ENCODE assay signal across 18 cellular contexts in the genomic region with DNA sequence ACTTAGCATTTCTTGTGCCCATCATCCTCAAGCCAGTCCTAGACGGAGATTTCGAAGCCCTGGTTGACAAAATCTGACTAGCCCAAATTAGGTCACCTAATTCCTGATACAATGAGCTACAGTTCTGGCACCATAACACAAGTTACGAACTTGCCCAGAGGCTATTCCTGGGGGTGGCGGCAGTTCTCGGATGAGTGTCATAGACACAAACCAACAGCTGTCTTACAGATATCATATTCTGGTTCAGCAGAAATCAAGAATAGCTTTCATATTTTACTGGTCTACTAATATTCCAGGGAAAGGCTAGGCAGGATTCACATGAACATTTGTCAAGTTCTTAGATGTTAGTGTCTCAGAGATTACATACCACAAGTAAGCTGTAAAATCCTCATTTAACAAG. TPM values are rescaled to one million over a fixed set of nuclear protein-coding genes. Genes with fewer than 3 reads are reported as not detected.
A peak's percentile ranks its signal among the peaks of the same experiment; 100 is the strongest.
DNase-seq lines count a peak whose midpoint lies in the region; ATAC-seq and TF ChIP-seq lines count a peak whose summit lies in the region.
"Had no signal": no experiment of that assay in that cellular context is flagged by ENCODE, and none has a peak within 500 bp of the region (broad histone marks: within the 10 kb centered on the region; RNA-seq: fewer than 3 reads in every experiment).

No MANE protein-coding gene starts in this region.

- peaks cover 38% of the 10 kb centered on the region for H3K36me3 Mint-ChIP-seq in endodermal cell (ENCODE audit: low read depth)
- H3K36me3 Mint-ChIP-seq in WTC11 = peaks cover 35% of the 10 kb centered on the region
- peaks cover 18% of the 10 kb centered on the region for H3K36me3 Mint-ChIP-seq in activated CD8-positive, alpha-beta memory T cell treated with anti-CD3 and anti-CD28 coated beads, Interleukin-2, amount 10 ng/mL, durations not matched to agents 7 days and 5 days

- H3K4me3 ChIP-seq in endodermal cell (ENCODE audit: low read length) (no peak overlapping the region), right cardiac atrium (ENCODE audit: low read length) (no peak overlapping the region), sigmoid colon (no peak overlapping the region)
- H3K4me3 ChIP-seq: tibial artery had no signal

- H3K36me3 ChIP-seq in endodermal cell (ENCODE audit: control insufficient read depth, insufficient read depth, low read length) (peaks cover 48% of the 10 kb centered on the region), sigmoid colon (peaks cover 5 to 54% (median 22%) of the 10 kb centered on the region in 4 donors)

- CTCF ChIA-PET in WTC11 (lab: Charles Lee) = interaction anchor here (0.6 to 1.2 kb wide), 3 partner anchors 21 to 168 kb away, joined by 3 to 5 read pairs (median 5); no protein-coding TSS in a partner anchor
- CTCF ChIA-PET in activated CD8-positive, alpha-beta memory T cell treated with anti-CD3 and anti-CD28 coated beads, Interleukin-2, amount 10 ng/mL, durations not matched to agents 7 days and 5 days (lab: Charles Lee) = interaction anchor here (0.9 to 7.6 kb wide), 9 partner anchors 7 to 266 kb away, joined by 3 to 68 read pairs (median 4); partner anchors contain the start of genes ANAPC13 and CEP63

- H3K27me3 ChIP-seq in endodermal cell (ENCODE audit: control insufficient read depth, insufficient read depth, low read length, poor library complexity, severe bottlenecking) (no peaks in the 10 kb centered on the region), right cardiac atrium (ENCODE audit: control insufficient read depth, insufficient read depth) (no peaks in the 10 kb centered on the region), sigmoid colon (no peaks in the 10 kb centered on the region)
- H3K27me3 ChIP-seq: tibial artery had no signal

- POLR2A ChIA-PET in WTC11 (lab: Charles Lee) = interaction anchor here (0.6 kb wide), 1 partner anchor 332 kb away, joined by 4 read pairs; no protein-coding TSS in a partner anchor

- 95 to 100% methylated on average over 3 to 5 of the region's 5 CpGs for WGBS in endodermal cell (ENCODE audit: insufficient coverage in 1 of 2, insufficient read length in 1 of 2), 2 experiments
- 53% methylated on average over 5 of the region's 5 CpGs for WGBS in right cardiac atrium
- 93 to 96% methylated on average over 5 of the region's 5 CpGs for WGBS in sigmoid colon, 2 donors

- H3K9ac ChIP-seq in endodermal cell (ENCODE audit: extremely low read depth, low read length, poor library complexity, severe bottlenecking) = no peak overlapping the region

- no peak for TF ChIP-seq EP300 in sigmoid colon (IDR thresholded peaks at IDR 0.05)

- H3K9me3 ChIP-seq in endodermal cell (ENCODE audit: control insufficient read depth, low read length) = no peaks in the 10 kb centered on the region
- no peaks in the 10 kb centered on the region for H3K9me3 ChIP-seq in right cardiac atrium (ENCODE audit: control insufficient read depth, low read length)
- H3K9me3 ChIP-seq in sigmoid colon = no peaks in the 10 kb centered on the region
- H3K9me3 ChIP-seq: tibial artery had no signal

- DNase-seq in GM04504 (ENCODE audit: low read depth) = peak; percentile 82
- DNase-seq in endodermal cell = no peak
- DNase-seq in right cardiac atrium = peak in 1 of 3 donors; percentile 64
- DNase-seq in sigmoid colon = no peak
- DNase-seq in GM20000 (ENCODE audit: low spot score) = no peak
- DNase-seq in WTC11 (ENCODE audit: low spot score) = no peak
- no peak for DNase-seq in activated CD8-positive, alpha-beta memory T cell treated with anti-CD3 and anti-CD28 coated beads, Interleukin-2, amount 10 ng/mL, durations not matched to agents 7 days and 5 days
- DNase-seq: activated CD4-positive, CD25-positive, alpha-beta regulatory T cell; effector CD8-positive, alpha-beta T cell; glutamatergic neuron; naive thymus-derived CD4-positive, alpha-beta T cell; NCI-H2029 treated with DMSO at 0.1 percent for 48 hours; NCI-H69; retina; stimulated activated CD4-positive, alpha-beta T cell treated with anti-CD3 and anti-CD28 coated beads, Interleukin-4, amount 100 ng/mL, for 4 hours; T-helper 1 cell; tibial artery had no signal

- peaks cover 7% of the 10 kb centered on the region for H3K4me1 Mint-ChIP-seq in endodermal cell
- H3K4me1 Mint-ChIP-seq in WTC11 = 0 out of 2 replicates have a peak, but pooled peaks cover 3% of the 10 kb centered on the region
- no peaks in the 10 kb centered on the region for H3K4me1 Mint-ChIP-seq in activated CD8-positive, alpha-beta memory T cell treated with anti-CD3 and anti-CD28 coated beads, Interleukin-2, amount 10 ng/mL, durations not matched to agents 7 days and 5 days

- H3K27ac Mint-ChIP-seq in endodermal cell (peak overlapping the region; percentile 8), WTC11 (no peak overlapping the region)
- no peak overlapping the region for H3K27ac Mint-ChIP-seq in activated CD8-positive, alpha-beta memory T cell treated with anti-CD3 and anti-CD28 coated beads, Interleukin-2, amount 10 ng/mL, durations not matched to agents 7 days and 5 days

- H3K9me3 Mint-ChIP-seq in endodermal cell (no peaks in the 10 kb centered on the region), WTC11 (no peaks in the 10 kb centered on the region)
- no peaks in the 10 kb centered on the region for H3K9me3 Mint-ChIP-seq in activated CD8-positive, alpha-beta memory T cell treated with anti-CD3 and anti-CD28 coated beads, Interleukin-2, amount 10 ng/mL, durations not matched to agents 7 days and 5 days (ENCODE audit: low read depth)
- H3K9me3 Mint-ChIP-seq: naive thymus-derived CD4-positive, alpha-beta T cell had no signal

- no peak for TF ChIP-seq POLR2A in sigmoid colon (IDR thresholded peaks at IDR 0.05)

- H3K4me1 ChIP-seq in endodermal cell (ENCODE audit: control insufficient read depth, insufficient read depth, low read length) (peaks cover 20% of the 10 kb centered on the region), right cardiac atrium (ENCODE audit: control insufficient read depth, insufficient read depth, low read length) (peaks cover 2% of the 10 kb centered on the region), sigmoid colon (peaks cover 0 to 18% (median 8%) of the 10 kb centered on the region in 4 donors)

- H3K4me3 Mint-ChIP-seq in endodermal cell = no peak overlapping the region
- H3K4me3 Mint-ChIP-seq in WTC11 = no peak overlapping the region
- H3K4me3 Mint-ChIP-seq in activated CD8-positive, alpha-beta memory T cell treated with anti-CD3 and anti-CD28 coated beads, Interleukin-2, amount 10 ng/mL, durations not matched to agents 7 days and 5 days = no peak overlapping the region
- H3K4me3 Mint-ChIP-seq: naive thymus-derived CD4-positive, alpha-beta T cell had no signal

- ATAC-seq in right cardiac atrium = peak; percentile 46 to 59
- no peak for ATAC-seq in GM19452 (IDR thresholded peaks at IDR 0.05; ENCODE audit: unreplicated experiment)
- no peak for ATAC-seq in WTC11
- no peak for ATAC-seq in activated CD8-positive, alpha-beta memory T cell treated with anti-CD3 and anti-CD28 coated beads, Interleukin-2, amount 10 ng/mL, durations not matched to agents 7 days and 5 days
- ATAC-seq: naive thymus-derived CD4-positive, alpha-beta T cell had no signal

- no peaks in the 10 kb centered on the region for H3K27me3 Mint-ChIP-seq in endodermal cell (ENCODE audit: insufficient read depth)
- H3K27me3 Mint-ChIP-seq in WTC11 (ENCODE audit: low read depth) = no peaks in the 10 kb centered on the region
- no peaks in the 10 kb centered on the region for H3K27me3 Mint-ChIP-seq in activated CD8-positive, alpha-beta memory T cell treated with anti-CD3 and anti-CD28 coated beads, Interleukin-2, amount 10 ng/mL, durations not matched to agents 7 days and 5 days
- H3K27me3 Mint-ChIP-seq: naive thymus-derived CD4-positive, alpha-beta T cell had no signal

- H3K27ac ChIP-seq in endodermal cell (ENCODE audit: low read depth, low read length) (no peak overlapping the region), right cardiac atrium (ENCODE audit: low read length) (peak overlapping the region; percentile 86), sigmoid colon (peak overlapping the region in 3 of 4 donors; percentile 35 to 51 (median 45))
- H3K27ac ChIP-seq: tibial artery had no signal

- TF ChIP-seq CTCF in endodermal cell (conservative IDR thresholded peaks at IDR 0.05) = no peak
- TF ChIP-seq CTCF in sigmoid colon (IDR thresholded peaks at IDR 0.05) = no peak
- no peak for TF ChIP-seq CTCF in GM20000 (IDR thresholded peaks at IDR 0.05; ENCODE audit: extremely low read depth, missing control alignments)
- TF ChIP-seq CTCF in WTC11 (IDR thresholded peaks at IDR 0.05) = no peak

- intact Hi-C loops in right cardiac atrium (cut with DNase I) = loop anchor here (2.0 to 10.0 kb wide), 5 partner anchors 92 to 265 kb away; no protein-coding TSS in a partner anchor
- intact Hi-C loops in sigmoid colon (cut with DNase I) = no loop called here

TF ChIP-seq in WTC11, 78 proteins besides CTCF, POLR2A, EP300 and RAD21 (continues in another document):
- TF ChIP-seq FOXK1 (CRISPR knock-in tag; IDR thresholded peaks at IDR 0.05) (no peak), EMX1 (CRISPR knock-in tag; IDR thresholded peaks at IDR 0.05) (no peak)

RNA-seq across cellular contexts. Expression of gene ANAPC13, which starts 8.8 kb away (rescaled TPM):
- 10 to 100 TPM; 28.6 to 29.3 TPM for total RNA-seq in endodermal cell
- polyA plus RNA-seq in endodermal cell (2013, experiment 1 of 2) = 86.7 TPM
- polyA plus RNA-seq in endodermal cell (2013, experiment 2 of 2) = 81.0 TPM
- 10 to 100 TPM; 75.6 to 95.8 (median 81.3) TPM for total RNA-seq in right cardiac atrium
- polyA plus RNA-seq in right cardiac atrium = 87.7 TPM
- 10 to 100 TPM; 46.7 to 78.1 (median 61.1) TPM for total RNA-seq in sigmoid colon
- 10 to 100 TPM; 50.8 to 88.9 (median 56.9) TPM for polyA plus RNA-seq in sigmoid colon
- total RNA-seq in WTC11 (2021) = 28.8 to 29.7 TPM (median 29.6 TPM) in 3 replicates
- total RNA-seq in activated CD8-positive, alpha-beta memory T cell treated with anti-CD3 and anti-CD28 coated beads, Interleukin-2, amount 10 ng/mL, durations not matched to agents 7 days and 5 days = 10 to 100 TPM; 10.8 to 15.1 TPM

RNA-seq across cellular contexts. Expression of gene CEP63, which starts 8.9 kb away (rescaled TPM):
- total RNA-seq in endodermal cell = 10 to 100 TPM; 21.2 to 33.0 TPM
- polyA plus RNA-seq in endodermal cell (2013, experiment 1 of 2) = 28.7 TPM
- polyA plus RNA-seq in endodermal cell (2013, experiment 2 of 2) = 30.2 TPM
- 10 to 100 TPM; 31.3 to 41.6 (median 39.4) TPM for total RNA-seq in right cardiac atrium
- 34.6 TPM for polyA plus RNA-seq in right cardiac atrium
- 10 to 100 TPM; 22.5 to 33.5 (median 25.6) TPM for total RNA-seq in sigmoid colon
- 10 to 100 TPM; 16.6 to 18.6 (median 17.8) TPM for polyA plus RNA-seq in sigmoid colon
- 23.9 to 28.0 TPM (median 24.9 TPM) in 3 replicates for total RNA-seq in WTC11 (2021)
- 10 to 100 TPM; 17.8 to 25.8 TPM for total RNA-seq in activated CD8-positive, alpha-beta memory T cell treated with anti-CD3 and anti-CD28 coated beads, Interleukin-2, amount 10 ng/mL, durations not matched to agents 7 days and 5 days

Comparison
In these comparisons a context has a peak if more than half of its experiments do, and no peak if none do; other contexts are left out.
1. ATAC-seq: peak in right cardiac atrium (2 of 2); none in GM19452 (single experiment), WTC11 (single experiment) and activated CD8-positive, alpha-beta memory T cell treated with anti-CD3 and anti-CD28 coated beads, Interleukin-2, amount 10 ng/mL, durations not matched to agents 7 days and 5 days (single experiment).